Comparison of ENCODE assay signal across 8 cellular contexts in genomic region chr12:12356886-12357696, GRCh38. TPM values are rescaled to one million over a fixed set of nuclear protein-coding genes. Genes with fewer than 3 reads are reported as not detected.
DNase-seq lines count a peak whose midpoint lies in the region; ATAC-seq, FAIRE-seq and TF ChIP-seq lines count a peak whose summit lies in the region.

BORCS5 (plus strand) TSS chr12:12357078; CDS start chr12:12357452, 374 bp downstream.

- no peak within 1 kb of the TSS for H3K14ac ChIP-seq in H1 (ENCODE audit: insufficient read length)
- peak within 1 kb of the TSS in 1 of 2 experiments; percentile 99 for H3K14ac ChIP-seq in mesenchymal stem cell (ENCODE audit: low read length in 2 of 2)

- H2BK120ac ChIP-seq in H1 (replicated peaks; ENCODE audit: low read depth, low read length) (no peak within 1 kb of the TSS), mesenchymal stem cell (ENCODE audit: low read depth, low read length) (peak within 1 kb of the TSS; percentile 89)

- H3K27me3 ChIP-seq in H1 (replicated peaks in 1 of 4; ENCODE audit: control insufficient read depth in 3 of 4, extremely low read depth in 1 of 4, insufficient read depth in 3 of 4, low read length in 3 of 4): no peaks in the 10 kb centered on the region
- H3K27me3 ChIP-seq in mesenchymal stem cell (ENCODE audit: control insufficient read depth in 1 of 2, insufficient read depth in 1 of 2, low read length in 2 of 2): no peaks in the 10 kb centered on the region

- H2BK20ac ChIP-seq in H1 (ENCODE audit: low read length): no peak within 1 kb of the TSS

- peak within 1 kb of the TSS; percentile 51 for H4K5ac ChIP-seq in H1 (ENCODE audit: insufficient read length, low read depth, low read length)

- peak; percentile 19 to 28; a peak in 1 of 4 replicates for TF ChIP-seq RAD21 in H1 (IDR thresholded peaks at IDR 0.05 in 1 of 2, conservative IDR thresholded peaks at IDR 0.05 in 1 of 2; ENCODE audit: low read depth in 2 of 2, low read length in 2 of 2)

- no peak within 1 kb of the TSS for H2BK15ac ChIP-seq in H1 (ENCODE audit: low read length)
- H2BK15ac ChIP-seq in mesenchymal stem cell (ENCODE audit: low read depth, poor library complexity, severe bottlenecking): peak within 1 kb of the TSS; percentile 69

- 3% methylated on average over 59 of the region's 70 CpGs; no CpG with 5 or more reads in 1 of the 2 experiments for WGBS in H1 (ENCODE audit: extremely low coverage in 1 of 2, insufficient coverage in 1 of 2, insufficient read length in 1 of 2, insufficient replicate concordance in 2 of 2, low coverage in 1 of 2, low lambda C conversion rate in 2 of 2, missing lambda C conversion rate in 1 of 2), 2 experiments
- WGBS in mesenchymal stem cell: under 1% methylated on average over 70 of the region's 70 CpGs

- H3K9me3 Mint-ChIP-seq in Calu3 (ENCODE audit: low read depth, unreplicated experiment): no peaks in the 10 kb centered on the region
- no peaks in the 10 kb centered on the region for H3K9me3 Mint-ChIP-seq in activated CD8-positive, alpha-beta memory T cell treated with anti-CD3 and anti-CD28 coated beads, Interleukin-2, amount 10 ng/mL, durations not matched to agents 7 days and 5 days (ENCODE audit: low read depth)

- H3K23ac ChIP-seq in H1 (ENCODE audit: insufficient read length) (no peak within 1 kb of the TSS), mesenchymal stem cell (ENCODE audit: low read length in 2 of 2) (peak within 1 kb of the TSS in 1 of 2 experiments; percentile 97)

- peak within 1 kb of the TSS; percentile 89 for H4K8ac ChIP-seq in H1 (ENCODE audit: extremely low read depth, insufficient read depth, low read length)
- H4K8ac ChIP-seq in mesenchymal stem cell (ENCODE audit: low read length): peak within 1 kb of the TSS; percentile 98

- no peaks in the 10 kb centered on the region for H3K36me3 ChIP-seq in H1 (ENCODE audit: control insufficient read depth in 2 of 4, insufficient read depth in 4 of 4, low read length in 3 of 4)
- H3K36me3 ChIP-seq in mesenchymal stem cell (ENCODE audit: control insufficient read depth in 1 of 2, insufficient read depth in 2 of 2, low read depth in 1 of 2, low read length in 2 of 2): no peaks in the 10 kb centered on the region

- POLR2A ChIA-PET in H1 (lab: Charles Lee; ENCODE audit: partially characterized antibody): interaction anchor here (0.6 to 2.9 kb wide), 17 partner anchors 8 to 681 kb away, joined by 3 to 10 read pairs (median 4); partner anchors contain the start of genes DUSP16, GPR19 and LRP6

- DNase-seq in Calu3: peak; percentile 98
- peak in 75 of 76 experiments; percentile 72 to 99 (median 96) for DNase-seq in HUDEP-2 (lab: John Stamatoyannopoulos, UW; ENCODE audit: unreplicated experiment in 76 of 76)
- peak; percentile 98 for DNase-seq in NOMO-1 treated with dmso at 0.1 percent for 144 hours (lab: John Stamatoyannopoulos, UW; ENCODE audit: unreplicated experiment)
- peak; percentile 99 for DNase-seq in activated CD8-positive, alpha-beta memory T cell treated with anti-CD3 and anti-CD28 coated beads, Interleukin-2, amount 10 ng/mL, durations not matched to agents 7 days and 5 days
- DNase-seq in H1 (ENCODE audit: low read depth in 1 of 2, low spot score in 2 of 2): peak; percentile 96 to 97
- DNase-seq in mesenchymal stem cell: peak; percentile 91
- peak; percentile 98 for DNase-seq in stimulated activated CD8-positive, alpha-beta memory T cell treated with anti-CD3 and anti-CD28 coated beads, Interleukin-12 subunit alpha, Interleukin-12 subunit beta, amount 100 ng/mL, for 4 hours (ENCODE audit: low read depth)

- no peaks in the 10 kb centered on the region; the same call in 1 of the 2 replicates for H3K79me1 ChIP-seq in H1 (ENCODE audit: low read depth, low read length)
- peaks cover 22% of the 10 kb centered on the region for H3K79me1 ChIP-seq in mesenchymal stem cell (replicated peaks; ENCODE audit: low read length, poor library complexity, severe bottlenecking)

- peak within 1 kb of the TSS; percentile 7 for H3K56ac ChIP-seq in H1 (replicated peaks; ENCODE audit: insufficient read length, low read depth, low read length)

- no peak for FAIRE-seq in H1 (lab: Jason Lieb, UNC)

- H3K4me1 Mint-ChIP-seq in Calu3 (ENCODE audit: low read depth, unreplicated experiment): peaks cover 19% of the 10 kb centered on the region
- H3K4me1 Mint-ChIP-seq in activated CD8-positive, alpha-beta memory T cell treated with anti-CD3 and anti-CD28 coated beads, Interleukin-2, amount 10 ng/mL, durations not matched to agents 7 days and 5 days: peaks cover 47% of the 10 kb centered on the region

- TF ChIP-seq CTCF in Calu3 (IDR thresholded peaks at IDR 0.05; ENCODE audit: unreplicated experiment) (no peak), H1 (IDR thresholded peaks at IDR 0.05; ENCODE audit: control extremely low read depth in 1 of 3, insufficient read depth in 1 of 3, low read depth in 1 of 3, low read length in 3 of 3) (peak; percentile 17 to 25 (median 20); a peak in 3 of 4 replicates)

- H3K9me3 ChIP-seq in H1 (ENCODE audit: insufficient read depth in 2 of 2, low read depth in 1 of 2, low read length in 1 of 2) (no peaks in the 10 kb centered on the region), mesenchymal stem cell (ENCODE audit: control insufficient read depth, low read length) (no peaks in the 10 kb centered on the region)

- peak within 1 kb of the TSS; percentile 72 to 76 (median 74) for H3K9ac ChIP-seq in H1 (replicated peaks in 1 of 4; ENCODE audit: extremely low read depth in 1 of 4, low read depth in 3 of 4, low read length in 3 of 4)
- peak within 1 kb of the TSS; percentile 93 for H3K9ac ChIP-seq in mesenchymal stem cell (ENCODE audit: low read length)

- H3K4ac ChIP-seq in H1 (replicated peaks; ENCODE audit: insufficient read length, low read depth, low read length) (peak within 1 kb of the TSS; percentile 66), mesenchymal stem cell (ENCODE audit: low read depth in 1 of 2, low read length in 2 of 2) (peak within 1 kb of the TSS; percentile 81 to 99)

- H2BK12ac ChIP-seq in H1 (ENCODE audit: low read depth, low read length) (0 out of 2 replicates have a peak within 1 kb of the TSS, but pooled peaks have one; percentile 39), mesenchymal stem cell (ENCODE audit: low read length in 2 of 2) (peak within 1 kb of the TSS; percentile 54 to 88)

- TF ChIP-seq EP300 in H1 (IDR thresholded peaks at IDR 0.05; ENCODE audit: borderline replicate concordance in 1 of 2, low read depth in 2 of 2, low read length in 2 of 2): no peak; a peak in 1 of 3 replicates

- intact Hi-C loops in Calu3 (cut with micrococcal nuclease; ENCODE audit: unreplicated experiment): no loop called here

- BruUV-seq in Calu3 (replicated peaks; lab: Mats Ljungman, UMichigan): no TSS peak

- H3K27ac ChIP-seq in H1 (ENCODE audit: low read depth, low read length) (peak within 1 kb of the TSS; percentile 62), mesenchymal stem cell (ENCODE audit: low read length, poor library complexity, severe bottlenecking) (peak within 1 kb of the TSS; percentile 40)

- H3K4me2 ChIP-seq in H1 (ENCODE audit: insufficient read depth in 1 of 2, low read depth in 2 of 2, low read length in 2 of 2) (peak within 1 kb of the TSS; percentile 86 to 98), mesenchymal stem cell (ENCODE audit: low read length, poor library complexity, severe bottlenecking) (peak within 1 kb of the TSS; percentile 99)

- H3K4me3 ChIP-seq in H1 (ENCODE audit: extremely low read depth in 1 of 4, insufficient read depth in 2 of 4, low read depth in 3 of 4, low read length in 4 of 4) (peak within 1 kb of the TSS; percentile 68 to 86 (median 83)), mesenchymal stem cell (ENCODE audit: insufficient read depth in 1 of 2, low read depth in 1 of 2, low read length in 2 of 2) (peak within 1 kb of the TSS; percentile 91 to 97)

- H4K91ac ChIP-seq in H1 (replicated peaks; ENCODE audit: insufficient read length, low read length) (peak within 1 kb of the TSS; percentile 25), mesenchymal stem cell (ENCODE audit: low read length) (peak within 1 kb of the TSS; percentile 95)

- CTCF ChIA-PET in Calu3 (lab: Charles Lee) (interaction anchor here (0.6 to 2.0 kb wide), 8 partner anchors 18 to 724 kb away, joined by 3 to 5 read pairs (median 3); no protein-coding TSS in a partner anchor), H1 (lab: Charles Lee; ENCODE audit: partially characterized antibody) (interaction anchor here (0.6 to 3.8 kb wide), 19 partner anchors 10 to 744 kb away, joined by 3 to 24 read pairs (median 3); partner anchors contain the start of gene DUSP16)
- CTCF ChIA-PET in activated CD8-positive, alpha-beta memory T cell treated with anti-CD3 and anti-CD28 coated beads, Interleukin-2, amount 10 ng/mL, durations not matched to agents 7 days and 5 days (lab: Charles Lee): interaction anchor here (0.8 to 3.0 kb wide), 28 partner anchors 11 to 455 kb away, joined by 3 to 28 read pairs (median 4); partner anchors contain the start of gene DUSP16

- H4K20me1 ChIP-seq in H1 (replicated peaks in 1 of 2; ENCODE audit: control insufficient read depth in 1 of 2, insufficient read depth in 2 of 2, low read length in 2 of 2): no peaks in the 10 kb centered on the region

- peak within 1 kb of the TSS; percentile 82 for H3K4me3 Mint-ChIP-seq in Calu3 (ENCODE audit: low read depth, unreplicated experiment)
- peak within 1 kb of the TSS; percentile 86 for H3K4me3 Mint-ChIP-seq in activated CD8-positive, alpha-beta memory T cell treated with anti-CD3 and anti-CD28 coated beads, Interleukin-2, amount 10 ng/mL, durations not matched to agents 7 days and 5 days

- peak; percentile 83 for ATAC-seq in GM21381 (IDR thresholded peaks at IDR 0.05; ENCODE audit: unreplicated experiment)
- ATAC-seq in activated CD8-positive, alpha-beta memory T cell treated with anti-CD3 and anti-CD28 coated beads, Interleukin-2, amount 10 ng/mL, durations not matched to agents 7 days and 5 days: peak; percentile 89

- H3K27me3 Mint-ChIP-seq in Calu3 (ENCODE audit: unreplicated experiment): no peaks in the 10 kb centered on the region
- H3K27me3 Mint-ChIP-seq in activated CD8-positive, alpha-beta memory T cell treated with anti-CD3 and anti-CD28 coated beads, Interleukin-2, amount 10 ng/mL, durations not matched to agents 7 days and 5 days: no peaks in the 10 kb centered on the region

- H2AK5ac ChIP-seq in H1 (ENCODE audit: low read depth, low read length) (no peak within 1 kb of the TSS), mesenchymal stem cell (ENCODE audit: low read length, severe bottlenecking) (peak within 1 kb of the TSS; percentile 83)

- peaks cover 7% of the 10 kb centered on the region; the same call in 1 of the 2 replicates for H3K23me2 ChIP-seq in H1 (ENCODE audit: low read depth, low read length)

- H2AFZ ChIP-seq in H1 (ENCODE audit: low read length) (peak within 1 kb of the TSS; percentile 72), mesenchymal stem cell (ENCODE audit: low read depth, low read length) (peak within 1 kb of the TSS; percentile 98)

- peak within 1 kb of the TSS; percentile 89 for H2BK5ac ChIP-seq in H1 (ENCODE audit: low read depth, low read length)
- no peak within 1 kb of the TSS for H2BK5ac ChIP-seq in mesenchymal stem cell (ENCODE audit: low read depth, low read length, poor library complexity, severe bottlenecking)

- H3K27ac Mint-ChIP-seq in Calu3 (ENCODE audit: unreplicated experiment): peak within 1 kb of the TSS; percentile 96
- peak within 1 kb of the TSS; percentile 94 for H3K27ac Mint-ChIP-seq in activated CD8-positive, alpha-beta memory T cell treated with anti-CD3 and anti-CD28 coated beads, Interleukin-2, amount 10 ng/mL, durations not matched to agents 7 days and 5 days

- peaks cover 0 to 10% of the 10 kb centered on the region in 2 experiments; a peak in 2 of 4 replicates for H3K79me2 ChIP-seq in H1 (ENCODE audit: control insufficient read depth in 1 of 2, insufficient read depth in 2 of 2, low read length in 2 of 2)

- H3K36me3 Mint-ChIP-seq in Calu3 (ENCODE audit: insufficient read depth, unreplicated experiment): peaks cover 20% of the 10 kb centered on the region
- peaks cover 8% of the 10 kb centered on the region for H3K36me3 Mint-ChIP-seq in activated CD8-positive, alpha-beta memory T cell treated with anti-CD3 and anti-CD28 coated beads, Interleukin-2, amount 10 ng/mL, durations not matched to agents 7 days and 5 days

- H3K18ac ChIP-seq in H1 (ENCODE audit: extremely low read depth, low read length): peak within 1 kb of the TSS; percentile 95
- peak within 1 kb of the TSS; percentile 97 to 98 for H3K18ac ChIP-seq in mesenchymal stem cell (ENCODE audit: low read depth in 1 of 2, low read length in 2 of 2)

- TF ChIP-seq POLR2A in H1 (IDR thresholded peaks at IDR 0.05; ENCODE audit: control extremely low read depth in 1 of 2, low read depth in 2 of 2, low read length in 2 of 2): peak; percentile 89 to 97

- H3K4me1 ChIP-seq in H1 (replicated peaks in 1 of 4; ENCODE audit: control insufficient read depth in 3 of 4, insufficient read depth in 4 of 4, low read length in 3 of 4) (peaks cover 0 to 6% (median 2%) of the 10 kb centered on the region in 4 experiments; a peak in 3 of 7 replicates), mesenchymal stem cell (ENCODE audit: control insufficient read depth, insufficient read depth, low read depth, low read length) (no peaks in the 10 kb centered on the region)

RNA-seq across cellular contexts. Expression of gene BORCS5, which starts in this region (rescaled TPM):
- total RNA-seq in Calu3 (2022): 9.3 and 11.5 TPM in 2 replicates
- total RNA-seq in activated CD8-positive, alpha-beta memory T cell treated with anti-CD3 and anti-CD28 coated beads, Interleukin-2, amount 10 ng/mL, durations not matched to agents 7 days and 5 days: 10 to 100 TPM; 35.5 to 38.3 TPM
- 15.4 and 17.4 TPM in 2 replicates for total RNA-seq in H1 (2021; fragmentation: NEBNext Ultra II Directional; extraction: Animal tissue kit (Norgen Biotek cat#: 25700))
- polyA plus RNA-seq in H1 (2011; rRNA removed): 8.3 and 14.4 TPM in 2 replicates
- polyA plus RNA-seq in H1 (2011; cell fraction: cytosol; rRNA removed): 10.0 TPM
- polyA plus RNA-seq in H1 (2011; cell fraction: nucleus; rRNA removed): 16.9 TPM
- 9.3 to 12.7 TPM (median 11.1 TPM) in 4 replicates for polyA plus RNA-seq in H1 (2012, experiment 1 of 2)
- polyA plus RNA-seq in H1 (2012, experiment 2 of 2): 9.4 TPM
- polyA plus RNA-seq in H1 (2013, experiment 1 of 2): 8.2 TPM
- polyA plus RNA-seq in H1 (2013, experiment 2 of 2): 8.7 TPM
- 15.7 and 16.0 TPM in 2 replicates for polyA minus RNA-seq in H1 (2011; rRNA and poly(A)+ RNA removed)
- 12.9 TPM for polyA minus RNA-seq in H1 (2011; cell fraction: cytosol; rRNA and poly(A)+ RNA removed)
- polyA minus RNA-seq in H1 (2011; cell fraction: nucleus; rRNA and poly(A)+ RNA removed): 15.9 TPM
- 8.5 TPM for polyA plus RNA-seq in mesenchymal stem cell (2013, experiment 1 of 2)
- polyA plus RNA-seq in mesenchymal stem cell (2013, experiment 2 of 2): 7.8 TPM

Comparison
In these comparisons a context has a peak if more than half of its experiments do, and no peak if none do; other contexts are left out.
1. Peak in every context shown above with its lines: DNase-seq, ATAC-seq, H3K4me3 ChIP-seq and H3K27ac ChIP-seq.